In the genomic region with DNA sequence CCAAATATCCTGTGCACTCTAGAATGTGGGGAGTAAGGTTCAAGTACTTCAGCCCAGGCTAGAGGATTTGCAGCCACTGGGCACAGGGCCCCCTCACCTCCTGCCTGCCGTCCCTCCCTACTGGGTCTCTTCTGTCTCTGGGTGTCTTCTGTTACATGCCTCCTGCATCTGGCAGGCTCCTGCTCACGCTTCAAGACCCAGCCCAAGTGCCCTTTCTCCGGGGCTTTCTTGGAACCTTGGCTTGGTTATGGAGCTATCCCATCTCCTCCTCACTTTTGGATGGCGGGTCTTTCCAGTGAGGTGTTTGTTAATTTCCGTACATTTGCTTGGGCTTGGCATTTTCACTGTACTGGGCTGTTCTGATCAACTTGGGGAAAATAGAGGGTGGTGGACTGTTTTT, we compare ENCODE assay signal across 28 cellular contexts.
"Had no signal": no experiment of that assay in that cellular context is flagged by ENCODE, and none has a peak within 500 bp of the region (broad histone marks: within the 10 kb centered on the region; RNA-seq: fewer than 3 reads in every experiment).

No MANE protein-coding gene starts in this region.

- H3K27me3 Mint-ChIP-seq: activated B cell treated with CpG ODN at 0.5 μM for 24 hours; activated CD4-positive, alpha-beta memory T cell treated with anti-CD3 and anti-CD28 coated beads, Interleukin-2, amount 10 ng/mL, durations not matched to agents 7 days and 5 days; activated naive CD4-positive, alpha-beta T cell treated with anti-CD3 and anti-CD28 coated beads, Interleukin-2, amount 10 ng/mL, durations not matched to agents 7 days and 5 days; activated naive CD8-positive, alpha-beta T cell treated with anti-CD3 and anti-CD28 coated beads for 36 hours; IgD-negative memory B cell had no signal

- H3K36me3 ChIP-seq: brain microvascular endothelial cell, cardiac muscle cell, MG63 had no signal

- H3K27me3 ChIP-seq: brain microvascular endothelial cell, cardiac muscle cell, MG63 had no signal

- H3K9me3 Mint-ChIP-seq: activated B cell treated with CpG ODN at 0.5 μM for 24 hours; activated CD4-positive, alpha-beta memory T cell treated with anti-CD3 and anti-CD28 coated beads, Interleukin-2, amount 10 ng/mL, durations not matched to agents 7 days and 5 days; activated naive CD4-positive, alpha-beta T cell treated with anti-CD3 and anti-CD28 coated beads, Interleukin-2, amount 10 ng/mL, durations not matched to agents 7 days and 5 days; activated naive CD8-positive, alpha-beta T cell treated with anti-CD3 and anti-CD28 coated beads for 36 hours; activated T-cell treated with anti-CD3 and anti-CD28 coated beads, Interleukin-2, amount 50 U/mL, for 4 hours; activated T-helper 2 cell treated with anti-CD3 and anti-CD28 coated beads, Interferon-gamma antibody, Interleukin-2, Interleukin-4, amounts not matched to agents 10 μg/mL and 5 μg/mL and 100 μg/mL, durations not matched to agents 14 hours and 24 hours and 36 hours; IgD-negative memory B cell had no signal

- DNase-seq: activated B cell treated with CpG ODN at 0.5 μM for 24 hours; activated CD4-positive, alpha-beta memory T cell treated with anti-CD3 and anti-CD28 coated beads, Interleukin-2, amount 10 ng/mL, durations not matched to agents 7 days and 5 days; activated CD4-positive, alpha-beta T cell treated with anti-CD3 and anti-CD28 coated beads, Interleukin-2, amount 50 U/mL, for 1 hour; activated gamma-delta T cell treated with Interleukin-2 at 50 U/mL for 16 hours; activated naive CD4-positive, alpha-beta T cell treated with anti-CD3 and anti-CD28 coated beads, Interleukin-2, amount 10 ng/mL, durations not matched to agents 7 days and 5 days; activated naive CD8-positive, alpha-beta T cell treated with anti-CD3 and anti-CD28 coated beads for 36 hours; activated T-cell treated with anti-CD3 and anti-CD28 coated beads, Interleukin-2, amount 50 U/mL, for 4 hours; brain microvascular endothelial cell; KG1; MG63; MV-4-11; NCI-H1092 treated with DMSO at 0.1 percent for 48 hours; NCI-H1436; NCI-H1694 treated with DMSO at 0.1 percent for 48 hours; NCI-H2081; NCI-H510A treated with DMSO at 0.1 percent for 48 hours; NCI-H69; NK-92 treated with Interleukin-12 subunit alpha and Interleukin-12 subunit beta, amount 100 ng/mL, for 24 hours; OCI-M1; RPMI8226; SW 1271; T-helper 9 cell had no signal

- H3K9me3 ChIP-seq: MG63 had no signal

- H3K27ac ChIP-seq: brain microvascular endothelial cell, cardiac muscle cell, SK-N-MC had no signal

- H3K4me3 ChIP-seq: cardiac muscle cell, MG63, SK-N-MC had no signal

- H3K4me1 Mint-ChIP-seq: activated CD4-positive, alpha-beta memory T cell treated with anti-CD3 and anti-CD28 coated beads, Interleukin-2, amount 10 ng/mL, durations not matched to agents 7 days and 5 days had no signal

- H3K36me3 Mint-ChIP-seq: activated naive CD4-positive, alpha-beta T cell treated with anti-CD3 and anti-CD28 coated beads, Interleukin-2, amount 10 ng/mL, durations not matched to agents 7 days and 5 days; IgD-negative memory B cell had no signal

- H3K4me3 Mint-ChIP-seq: activated B cell treated with CpG ODN at 0.5 μM for 24 hours; activated CD4-positive, alpha-beta memory T cell treated with anti-CD3 and anti-CD28 coated beads, Interleukin-2, amount 10 ng/mL, durations not matched to agents 7 days and 5 days; activated naive CD4-positive, alpha-beta T cell treated with anti-CD3 and anti-CD28 coated beads, Interleukin-2, amount 10 ng/mL, durations not matched to agents 7 days and 5 days; activated naive CD8-positive, alpha-beta T cell treated with anti-CD3 and anti-CD28 coated beads for 36 hours; activated T-cell treated with anti-CD3 and anti-CD28 coated beads, Interleukin-2, amount 50 U/mL, for 4 hours; IgD-negative memory B cell had no signal

- ATAC-seq: activated T-cell treated with anti-CD3 and anti-CD28 coated beads, Interleukin-2, amount 50 U/mL, for 4 hours; Panc1; Right ventricle myocardium inferior had no signal

- H3K27ac Mint-ChIP-seq: activated B cell treated with CpG ODN at 0.5 μM for 24 hours; activated CD4-positive, alpha-beta memory T cell treated with anti-CD3 and anti-CD28 coated beads, Interleukin-2, amount 10 ng/mL, durations not matched to agents 7 days and 5 days; activated naive CD4-positive, alpha-beta T cell treated with anti-CD3 and anti-CD28 coated beads, Interleukin-2, amount 10 ng/mL, durations not matched to agents 7 days and 5 days; activated naive CD8-positive, alpha-beta T cell treated with anti-CD3 and anti-CD28 coated beads for 36 hours; activated T-helper 2 cell treated with anti-CD3 and anti-CD28 coated beads, Interferon-gamma antibody, Interleukin-2, Interleukin-4, amounts not matched to agents 10 μg/mL and 5 μg/mL and 100 μg/mL, durations not matched to agents 14 hours and 24 hours and 36 hours had no signal
